ENCODE assay signal across 9 cellular contexts in genomic region chr19:11530432-11530831, GRCh38. TPM values are rescaled to one million over a fixed set of nuclear protein-coding genes. Genes with fewer than 3 reads are reported as not detected.
DNase-seq lines count a peak whose midpoint lies in the region; ATAC-seq, FAIRE-seq and TF ChIP-seq lines count a peak whose summit lies in the region.
"Had no signal": no experiment of that assay in that cellular context is flagged by ENCODE, and none has a peak within 500 bp of the region (broad histone marks: within the 10 kb centered on the region; RNA-seq: fewer than 3 reads in every experiment).

No MANE protein-coding gene starts in this region.

- H3K4me3 Mint-ChIP-seq in activated naive CD4-positive, alpha-beta T cell treated with anti-CD3 and anti-CD28 coated beads, Interleukin-2, amount 10 ng/mL, durations not matched to agents 7 days and 5 days = no peak overlapping the region

- no peak for DNase-seq in AG04449 (ENCODE audit: low read depth, low spot score)
- DNase-seq in HCEC 1CT = peak; percentile 37
- peak; percentile 85 to 88 for DNase-seq in NCI-H526 (lab: John Stamatoyannopoulos, UW)
- DNase-seq in activated naive CD4-positive, alpha-beta T cell treated with anti-CD3 and anti-CD28 coated beads, Interleukin-2, amount 10 ng/mL, durations not matched to agents 7 days and 5 days = peak; percentile 58
- peak; percentile 43 for DNase-seq in glomerular visceral epithelial cell (ENCODE audit: extremely low spot score)
- DNase-seq in pancreas = peak; percentile 68 to 93 (median 78)
- DNase-seq in HTR-8/SVneo (ENCODE audit: insufficient read length, low spot score) = no peak

- no peak for FAIRE-seq in pancreas (lab: Jason Lieb, UNC)
- FAIRE-seq in HTR-8/SVneo (lab: Jason Lieb, UNC) = no peak

- no peak overlapping the region for H3K27ac Mint-ChIP-seq in activated naive CD4-positive, alpha-beta T cell treated with anti-CD3 and anti-CD28 coated beads, Interleukin-2, amount 10 ng/mL, durations not matched to agents 7 days and 5 days

- CTCF ChIA-PET in AG04449 (lab: Yijun Ruan, JAX) = interaction anchor here (0.9 to 1.0 kb wide), 2 partner anchors 9 to 28 kb away, joined by 3 to 4 read pairs; partner anchors contain the start of genes CNN1 and ELOF1
- CTCF ChIA-PET in activated naive CD4-positive, alpha-beta T cell treated with anti-CD3 and anti-CD28 coated beads, Interleukin-2, amount 10 ng/mL, durations not matched to agents 7 days and 5 days (lab: Charles Lee) = no interaction called here

- ATAC-seq in pancreas (peak; percentile 26 to 55 (median 42)), GM18909 (IDR thresholded peaks at IDR 0.05; ENCODE audit: poor library complexity, unreplicated experiment) (no peak)

- H3K27me3 Mint-ChIP-seq in activated naive CD4-positive, alpha-beta T cell treated with anti-CD3 and anti-CD28 coated beads, Interleukin-2, amount 10 ng/mL, durations not matched to agents 7 days and 5 days = peaks cover 14% of the 10 kb centered on the region

- H3K36me3 Mint-ChIP-seq in activated naive CD4-positive, alpha-beta T cell treated with anti-CD3 and anti-CD28 coated beads, Interleukin-2, amount 10 ng/mL, durations not matched to agents 7 days and 5 days = no peaks in the 10 kb centered on the region

- H3K9me3 ChIP-seq in pancreas = no peaks in the 10 kb centered on the region
- H3K9me3 ChIP-seq: suprapubic skin had no signal

- H3K27me3 ChIP-seq in pancreas = no peaks in the 10 kb centered on the region
- H3K27me3 ChIP-seq: suprapubic skin had no signal

- intact Hi-C loops in pancreas (cut with DNase I) = no loop called here

- WGBS in pancreas, 2 donors = 19 to 27% methylated on average over 9 of the region's 9 CpGs

- H3K36me3 ChIP-seq in pancreas = no peaks in the 10 kb centered on the region
- H3K36me3 ChIP-seq: suprapubic skin had no signal

- POLR2A ChIA-PET in AG04449 (lab: Yijun Ruan, JAX) = no interaction called here

- H3K27ac ChIP-seq in pancreas = no peak overlapping the region
- H3K27ac ChIP-seq: suprapubic skin had no signal

- H3K4me3 ChIP-seq in AG04449 (ENCODE audit: low read depth, low read length) (no peak overlapping the region), pancreas (no peak overlapping the region)
- H3K4me3 ChIP-seq: suprapubic skin had no signal

- peaks cover 8 to 11% (median 10%) of the 10 kb centered on the region in 3 donors for H3K4me1 ChIP-seq in pancreas

- peaks cover 24% of the 10 kb centered on the region for H3K4me1 Mint-ChIP-seq in activated naive CD4-positive, alpha-beta T cell treated with anti-CD3 and anti-CD28 coated beads, Interleukin-2, amount 10 ng/mL, durations not matched to agents 7 days and 5 days

- H3K9me3 Mint-ChIP-seq in activated naive CD4-positive, alpha-beta T cell treated with anti-CD3 and anti-CD28 coated beads, Interleukin-2, amount 10 ng/mL, durations not matched to agents 7 days and 5 days = no peaks in the 10 kb centered on the region

- TF ChIP-seq CTCF in AG04449 (IDR thresholded peaks at IDR 0.05; ENCODE audit: insufficient read depth, low read length, missing control alignments) (peak; percentile 33), pancreas (IDR thresholded peaks at IDR 0.05) (no peak)

RNA-seq across cellular contexts. Expression of gene ECSIT, which starts 1.5 kb away (rescaled TPM):
- total RNA-seq in pancreas = 10 to 100 TPM; 32.1 to 54.8 (median 36.9) TPM
- 10 to 100 TPM; 60.3 to 87.3 TPM for polyA plus RNA-seq in pancreas

RNA-seq across cellular contexts. Expression of gene CNN1, which starts 8.2 kb away (rescaled TPM):
- total RNA-seq in pancreas = 1 to 10 TPM in 4 of 6 donors, under 1 TPM in 2; 0.43 to 5.2 (median 1.8) TPM
- polyA plus RNA-seq in pancreas = 10 to 100 TPM; 11.3 to 38.8 TPM

RNA-seq across cellular contexts. Expression of gene ZNF653, which starts 24.8 kb away (rescaled TPM):
- total RNA-seq in pancreas = 1 to 10 TPM; 4.5 to 6.2 (median 5.6) TPM
- 10 to 100 TPM; 21.8 to 25.6 TPM for polyA plus RNA-seq in pancreas

RNA-seq across cellular contexts. Expression of gene ELOF1, which starts 28.6 kb away (rescaled TPM):
- 10 to 100 TPM; 25.0 to 38.9 (median 32.4) TPM for total RNA-seq in pancreas
- polyA plus RNA-seq in pancreas = 10 to 100 TPM; 52.0 to 63.4 TPM

RNA-seq across cellular contexts. Expression of gene ACP5, which starts 47.0 kb away (rescaled TPM):
- total RNA-seq in pancreas = 10 to 100 TPM in 2 of 6 donors, 1 to 10 TPM in 4; 3.5 to 21.8 (median 7.0) TPM
- 10 to 100 TPM in 1 of 2 donors, 1 to 10 TPM in 1; 7.7 to 11.4 TPM for polyA plus RNA-seq in pancreas

Comparison
In these comparisons a context has a peak if more than half of its experiments do, and no peak if none do; other contexts are left out.
1. DNase-seq: peak in HCEC 1CT (single experiment), NCI-H526 (2 of 2), activated naive CD4-positive, alpha-beta T cell treated with anti-CD3 and anti-CD28 coated beads, Interleukin-2, amount 10 ng/mL, durations not matched to agents 7 days and 5 days (single experiment), glomerular visceral epithelial cell (single experiment) and pancreas (6 of 6); none in AG04449 (single experiment) and HTR-8/SVneo (single experiment).